Comparison of ENCODE assay signal across 23 cellular contexts in the genomic region with DNA sequence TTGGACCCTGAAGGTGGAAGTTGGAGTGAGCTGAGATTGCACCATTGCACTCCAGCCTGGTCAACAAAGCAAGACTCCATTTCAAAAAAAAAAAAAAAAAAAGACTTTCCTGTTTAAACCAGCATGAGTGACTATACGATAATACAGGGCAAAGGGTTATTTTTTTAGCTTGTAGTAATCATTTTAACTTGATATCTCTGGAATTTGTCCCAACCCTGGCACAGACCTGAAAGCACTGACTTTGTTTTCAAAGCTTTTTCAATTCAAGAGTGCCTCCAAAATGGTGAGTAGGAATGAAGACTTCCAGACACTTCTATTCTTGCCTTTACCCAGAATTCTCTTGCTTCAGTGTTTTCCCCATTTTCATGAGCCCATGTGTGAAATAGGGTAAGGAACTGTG. TPM values are rescaled to one million over a fixed set of nuclear protein-coding genes. Genes with fewer than 3 reads are reported as not detected.
"Had no signal": no experiment of that assay in that cellular context is flagged by ENCODE, and none has a peak within 500 bp of the region (broad histone marks: within the 10 kb centered on the region; RNA-seq: fewer than 3 reads in every experiment).

No MANE protein-coding gene starts in this region.

- DNase-seq: activated CD4-positive, alpha-beta memory T cell treated with anti-CD3 and anti-CD28 coated beads for 36 hours; activated CD4-positive, alpha-beta T cell treated with anti-CD3 and anti-CD28 coated beads for 1 hour; activated gamma-delta T cell; activated naive CD8-positive, alpha-beta T cell treated with anti-CD3 and anti-CD28 coated beads for 36 hours; activated T-cell treated with anti-CD3 and anti-CD28 coated beads, Interleukin-2, amount 50 U/mL, for 4 hours; dorsolateral prefrontal cortex; foreskin melanocyte; immature natural killer cell; lower lobe of right lung; nephron progenitor cell; occipital lobe; psoas muscle; right lobe of liver; stomach; T-cell; T-helper 9 cell had no signal

- H3K4me3 ChIP-seq: dorsolateral prefrontal cortex, esophagus muscularis mucosa, lower lobe of right lung, psoas muscle, right lobe of liver, SK-N-MC, smooth muscle cell, stomach had no signal

- H3K27me3 ChIP-seq: dorsolateral prefrontal cortex, esophagus muscularis mucosa, right lobe of liver, stomach had no signal

- H3K9me3 ChIP-seq: esophagus muscularis mucosa, lower lobe of right lung, psoas muscle, right lobe of liver, stomach had no signal

- H3K27ac Mint-ChIP-seq: activated CD4-positive, alpha-beta memory T cell treated with anti-CD3 and anti-CD28 coated beads for 36 hours; activated naive CD8-positive, alpha-beta T cell treated with anti-CD3 and anti-CD28 coated beads for 36 hours; nephron progenitor cell had no signal

- H3K4me2 ChIP-seq: smooth muscle cell had no signal

- H3K27me3 Mint-ChIP-seq: activated CD4-positive, alpha-beta memory T cell treated with anti-CD3 and anti-CD28 coated beads for 36 hours; activated naive CD8-positive, alpha-beta T cell treated with anti-CD3 and anti-CD28 coated beads for 36 hours; T-cell had no signal

- H3K4me1 ChIP-seq: lower lobe of right lung, psoas muscle, right lobe of liver had no signal

- H3K4me3 Mint-ChIP-seq: activated CD4-positive, alpha-beta memory T cell treated with anti-CD3 and anti-CD28 coated beads for 36 hours; activated naive CD8-positive, alpha-beta T cell treated with anti-CD3 and anti-CD28 coated beads for 36 hours; activated T-cell treated with anti-CD3 and anti-CD28 coated beads, Interleukin-2, amount 50 U/mL, for 4 hours; immature natural killer cell; nephron progenitor cell; T-cell had no signal

- H3K9me3 Mint-ChIP-seq: activated CD4-positive, alpha-beta memory T cell treated with anti-CD3 and anti-CD28 coated beads for 36 hours; activated naive CD8-positive, alpha-beta T cell treated with anti-CD3 and anti-CD28 coated beads for 36 hours; activated T-cell treated with anti-CD3 and anti-CD28 coated beads, Interleukin-2, amount 50 U/mL, for 4 hours; immature natural killer cell; nephron progenitor cell; T-cell had no signal

- H3K4me1 Mint-ChIP-seq: nephron progenitor cell had no signal

- H3K27ac ChIP-seq: esophagus muscularis mucosa, lower lobe of right lung, psoas muscle, right lobe of liver, SK-N-MC, VCaP had no signal

- H3K36me3 ChIP-seq: right lobe of liver had no signal

RNA-seq across cellular contexts. Expression of a gene that starts 4.4 kb away (rescaled TPM):
- total RNA-seq: activated CD4-positive, alpha-beta memory T cell treated with anti-CD3 and anti-CD28 coated beads for 36 hours; activated naive CD8-positive, alpha-beta T cell treated with anti-CD3 and anti-CD28 coated beads for 36 hours; activated T-cell treated with anti-CD3 and anti-CD28 coated beads, Interleukin-2, amount 50 U/mL, for 4 hours; bronchial epithelial cell; cerebellum; esophagus muscularis mucosa; lower lobe of right lung; occipital lobe; psoas muscle; right lobe of liver; smooth muscle cell; stomach; T-cell; urinary bladder had no signal
- polyA plus RNA-seq: immature natural killer cell, smooth muscle cell, stomach, urinary bladder had no signal
